In genomic region chrX:37331546-37331945, GRCh38 we compare ENCODE assay signal across 19 cellular contexts. TPM values are rescaled to one million over a fixed set of nuclear protein-coding genes. Genes with fewer than 3 reads are reported as not detected.
"Had no signal": no experiment of that assay in that cellular context is flagged by ENCODE, and none has a peak within 500 bp of the region (broad histone marks: within the 10 kb centered on the region; RNA-seq: fewer than 3 reads in every experiment).

No MANE protein-coding gene starts in this region.

- H3K79me2 ChIP-seq: parathyroid adenoma had no signal

- H3K4me1 ChIP-seq: body of pancreas, parathyroid adenoma, sigmoid colon, tibial nerve had no signal

- H3K4me3 ChIP-seq: body of pancreas, cardiac muscle cell, sigmoid colon, tibial nerve had no signal

- H3K36me3 ChIP-seq: cardiac muscle cell, sigmoid colon, tibial nerve had no signal

- H3K27ac ChIP-seq: body of pancreas, cardiac muscle cell, epithelial cell of prostate, parathyroid adenoma, sigmoid colon, tibial nerve had no signal

- DNase-seq: activated CD4-positive, alpha-beta T cell treated with anti-CD3 and anti-CD28 coated beads for 1 hour; activated CD4-positive, alpha-beta T cell treated with anti-CD3 and anti-CD28 coated beads, Interleukin-2, amount 50 U/mL, for 1 hour; activated CD8-positive, alpha-beta T cell treated with anti-CD3 and anti-CD28 coated beads, Interleukin-2, amount 10 ng/mL, durations not matched to agents 7 days and 5 days; activated gamma-delta T cell; activated naive CD4-positive, alpha-beta T cell treated with anti-CD3 and anti-CD28 coated beads, Interleukin-2, amount 50 U/mL, for 16 hours; activated naive CD8-positive, alpha-beta T cell treated with anti-CD3 and anti-CD28 coated beads, Interleukin-2, amount 50 U/mL, for 24 hours; body of pancreas; effector memory CD8-positive, alpha-beta T cell; nucleus accumbens; sigmoid colon; stimulated activated CD4-positive, alpha-beta T cell treated with anti-CD3 and anti-CD28 coated beads, Interleukin-4, amount 100 ng/mL, for 1 hour; stimulated activated naive CD4-positive, alpha-beta T cell; T-cell had no signal

- H3K9me3 ChIP-seq: body of pancreas, sigmoid colon, tibial nerve had no signal

- H2AFZ ChIP-seq: parathyroid adenoma had no signal

- H3K27me3 ChIP-seq: body of pancreas, cardiac muscle cell, sigmoid colon had no signal

- ATAC-seq: activated CD8-positive, alpha-beta T cell treated with anti-CD3 and anti-CD28 coated beads, Interleukin-2, amount 10 ng/mL, durations not matched to agents 7 days and 5 days; activated naive CD8-positive, alpha-beta T cell treated with anti-CD3 and anti-CD28 coated beads, Interleukin-2, amount 50 U/mL, for 24 hours; body of pancreas; effector memory CD8-positive, alpha-beta T cell; T-cell had no signal

RNA-seq across cellular contexts. Expression of gene PRRG1, which starts 17.6 kb away (rescaled TPM):
- total RNA-seq: activated CD8-positive, alpha-beta T cell treated with anti-CD3 and anti-CD28 coated beads, Interleukin-2, amount 10 ng/mL, durations not matched to agents 7 days and 5 days; activated T-helper 1 cell treated with anti-CD3 and anti-CD28 coated beads, Interleukin-12 subunit alpha, Interleukin-12 subunit beta, Interleukin-2, Interleukin-4 antibody, amounts not matched to agents 30 ng/mL and 10 ng/mL and 1 ng/mL, durations not matched to agents 14 hours and 24 hours and 36 hours; mononuclear cell had no signal
